In genomic region chr9:63817622-63818518, GRCh38 we compare ENCODE assay signal across 8 cellular contexts.
DNase-seq lines count a peak whose midpoint lies in the region; ATAC-seq and TF ChIP-seq lines count a peak whose summit lies in the region.

No MANE protein-coding gene starts in this region.

- H3K9me3 Mint-ChIP-seq in mesothelial cell of epicardium = peaks cover 28% of the 10 kb centered on the region

- no peak overlapping the region for H3K27ac Mint-ChIP-seq in mesothelial cell of epicardium

- H3K4me1 Mint-ChIP-seq in mesothelial cell of epicardium = peaks cover 5% of the 10 kb centered on the region

- peaks cover 29% of the 10 kb centered on the region for H3K27me3 Mint-ChIP-seq in mesothelial cell of epicardium (ENCODE audit: low read depth)

- peak overlapping the region; percentile 51 for H3K4me3 Mint-ChIP-seq in mesothelial cell of epicardium

- H3K36me3 Mint-ChIP-seq in mesothelial cell of epicardium = peaks cover 6% of the 10 kb centered on the region

- no peak for TF ChIP-seq CTCF in mesothelial cell of epicardium (IDR thresholded peaks at IDR 0.05; ENCODE audit: unreplicated experiment)

- ATAC-seq in GM18519 (IDR thresholded peaks at IDR 0.05; ENCODE audit: low FRiP score, unreplicated experiment) (peak; percentile 34), HG03039 (IDR thresholded peaks at IDR 0.05; ENCODE audit: unreplicated experiment) (peak; percentile 41)

- DNase-seq in activated CD4-positive, CD25-positive, alpha-beta regulatory T cell treated with anti-CD3 and anti-CD28 coated beads, Interleukin-2, amount 50 U/mL, for 72 hours = peak; percentile 63
- DNase-seq in ecto neural progenitor cell (ENCODE audit: low spot score) (peak; percentile 87), mesothelial cell of epicardium (ENCODE audit: low spot score in 2 of 2, unreplicated experiment in 2 of 2) (peak; percentile 65 to 68), NK-92 (lab: John Stamatoyannopoulos, UW; ENCODE audit: unreplicated experiment) (no peak), DMS53 (lab: John Stamatoyannopoulos, UW) (no peak)
- DNase-seq in stimulated activated CD8-positive, alpha-beta memory T cell treated with anti-CD3 and anti-CD28 coated beads, Interleukin-4, amount 100 ng/mL, for 1 hour (ENCODE audit: low read depth in 2 of 2, low spot score in 1 of 2) = peak; percentile 31 to 54

Comparison
In these comparisons a context has a peak if more than half of its experiments do, and no peak if none do; other contexts are left out.
1. DNase-seq: peak in activated CD4-positive, CD25-positive, alpha-beta regulatory T cell treated with anti-CD3 and anti-CD28 coated beads, Interleukin-2, amount 50 U/mL, for 72 hours (single experiment), ecto neural progenitor cell (single experiment), mesothelial cell of epicardium (2 of 2) and stimulated activated CD8-positive, alpha-beta memory T cell treated with anti-CD3 and anti-CD28 coated beads, Interleukin-4, amount 100 ng/mL, for 1 hour (2 of 2); none in NK-92 (single experiment) and DMS53 (single experiment).